In genomic region chr2:109479804-109480203, GRCh38 we compare ENCODE assay signal across 27 cellular contexts.
"Had no signal": no experiment of that assay in that cellular context is flagged by ENCODE, and none has a peak within 500 bp of the region (broad histone marks: within the 10 kb centered on the region; RNA-seq: fewer than 3 reads in every experiment).

No MANE protein-coding gene starts in this region.

- H3K9me3 ChIP-seq: breast epithelium, colonic mucosa, esophagus muscularis mucosa, left ventricle myocardium inferior, ovary, psoas muscle, thyroid gland had no signal

- H3K4me1 Mint-ChIP-seq: activated naive CD8-positive, alpha-beta T cell treated with anti-CD3 and anti-CD28 coated beads for 36 hours; central memory CD8-positive, alpha-beta T cell; WTC11 had no signal

- H3K27me3 ChIP-seq: breast epithelium, colonic mucosa, dorsolateral prefrontal cortex, esophagus muscularis mucosa, ovary, thyroid gland had no signal

- H3K9me3 Mint-ChIP-seq: activated naive CD8-positive, alpha-beta T cell treated with anti-CD3 and anti-CD28 coated beads for 36 hours; activated T-cell treated with anti-CD3 and anti-CD28 coated beads, Interleukin-2, amount 50 U/mL, for 4 hours; activated T-helper 2 cell treated with anti-CD3 and anti-CD28 coated beads, Interferon-gamma antibody, Interleukin-2, Interleukin-4, amounts not matched to agents 10 μg/mL and 5 μg/mL and 100 μg/mL, durations not matched to agents 14 hours and 24 hours and 36 hours; central memory CD8-positive, alpha-beta T cell; effector memory CD8-positive, alpha-beta T cell; mesothelial cell of epicardium; natural killer cell treated with Interleukin-12 subunit alpha and Interleukin-12 subunit beta and Interleukin-15 and Interleukin-18, amount 100 ng/mL, for 72 hours; stimulated activated naive CD8-positive, alpha-beta T cell treated with anti-CD3 and anti-CD28 coated beads, Interleukin-15, Interleukin-2, amounts not matched to agents 100 ng/mL and 50 ng/mL, for 24 hours; WTC11 had no signal

- H3K27me3 Mint-ChIP-seq: activated naive CD8-positive, alpha-beta T cell treated with anti-CD3 and anti-CD28 coated beads for 36 hours; stimulated activated naive CD8-positive, alpha-beta T cell treated with anti-CD3 and anti-CD28 coated beads, Interleukin-15, Interleukin-2, amounts not matched to agents 100 ng/mL and 50 ng/mL, for 24 hours had no signal

- H3K36me3 ChIP-seq: breast epithelium, colonic mucosa, esophagus muscularis mucosa, left ventricle myocardium inferior, ovary, thyroid gland had no signal

- H3K4me3 Mint-ChIP-seq: activated naive CD8-positive, alpha-beta T cell treated with anti-CD3 and anti-CD28 coated beads for 36 hours; activated T-cell treated with anti-CD3 and anti-CD28 coated beads, Interleukin-2, amount 50 U/mL, for 4 hours; central memory CD8-positive, alpha-beta T cell; effector memory CD8-positive, alpha-beta T cell; mesothelial cell of epicardium; natural killer cell treated with Interleukin-12 subunit alpha and Interleukin-12 subunit beta and Interleukin-15 and Interleukin-18, amount 100 ng/mL, for 72 hours; stimulated activated naive CD8-positive, alpha-beta T cell treated with anti-CD3 and anti-CD28 coated beads, Interleukin-15, Interleukin-2, amounts not matched to agents 100 ng/mL and 50 ng/mL, for 24 hours; WTC11 had no signal

- H3K4me1 ChIP-seq: colonic mucosa had no signal

- H3K36me3 Mint-ChIP-seq: activated naive CD8-positive, alpha-beta T cell treated with anti-CD3 and anti-CD28 coated beads for 36 hours; mesothelial cell of epicardium; natural killer cell treated with Interleukin-12 subunit alpha and Interleukin-12 subunit beta and Interleukin-15 and Interleukin-18, amount 100 ng/mL, for 72 hours; WTC11 had no signal

- ATAC-seq: activated T-cell treated with anti-CD3 and anti-CD28 coated beads, Interleukin-2, amount 50 U/mL, for 4 hours; effector memory CD8-positive, alpha-beta T cell; natural killer cell treated with Interleukin-12 subunit alpha and Interleukin-12 subunit beta and Interleukin-15 and Interleukin-18, amount 100 ng/mL, for 72 hours; right cardiac atrium; WTC11 had no signal

- DNase-seq: activated CD4-positive, alpha-beta T cell treated with anti-CD3 and anti-CD28 coated beads, Interleukin-2, amount 50 U/mL, for 4 hours; activated CD8-positive, alpha-beta memory T cell treated with anti-CD3 and anti-CD28 coated beads, Interleukin-2, amount 50 U/mL, for 48 hours; activated naive CD4-positive, alpha-beta T cell; activated naive CD8-positive, alpha-beta T cell treated with anti-CD3 and anti-CD28 coated beads for 36 hours; activated T-cell treated with anti-CD3 and anti-CD28 coated beads, Interleukin-2, amount 50 U/mL, for 4 hours; amniotic stem cell; colonic mucosa; dorsolateral prefrontal cortex; effector memory CD8-positive, alpha-beta T cell; hippocampal formation; left ventricle myocardium inferior; mammary epithelial cell; ovary; psoas muscle; right cardiac atrium; stimulated activated CD4-positive, alpha-beta T cell treated with anti-CD3 and anti-CD28 coated beads, Interleukin-12 subunit alpha, Interleukin-12 subunit beta, amount 100 ng/mL, for 4 hours; stimulated activated CD4-positive, alpha-beta T cell treated with anti-CD3 and anti-CD28 coated beads, Interleukin-4, amount 100 ng/mL, for 4 hours; substantia nigra; thyroid gland had no signal

- H3K27ac ChIP-seq: breast epithelium, colonic mucosa, esophagus muscularis mucosa, ovary, psoas muscle had no signal

- H3K4me3 ChIP-seq: breast epithelium, colonic mucosa, dorsolateral prefrontal cortex, esophagus muscularis mucosa, left ventricle myocardium inferior, ovary, psoas muscle, thyroid gland had no signal

- H3K27ac Mint-ChIP-seq: activated naive CD8-positive, alpha-beta T cell treated with anti-CD3 and anti-CD28 coated beads for 36 hours; activated T-helper 2 cell treated with anti-CD3 and anti-CD28 coated beads, Interferon-gamma antibody, Interleukin-2, Interleukin-4, amounts not matched to agents 10 μg/mL and 5 μg/mL and 100 μg/mL, durations not matched to agents 14 hours and 24 hours and 36 hours; effector memory CD8-positive, alpha-beta T cell; mesothelial cell of epicardium; natural killer cell treated with Interleukin-12 subunit alpha and Interleukin-12 subunit beta and Interleukin-15 and Interleukin-18, amount 100 ng/mL, for 72 hours; stimulated activated naive CD8-positive, alpha-beta T cell treated with anti-CD3 and anti-CD28 coated beads, Interleukin-15, Interleukin-2, amounts not matched to agents 100 ng/mL and 50 ng/mL, for 24 hours; WTC11 had no signal
